ENCODE assay signal across 8 cellular contexts in genomic region chr14:60249321-60250251, GRCh38. TPM values are rescaled to one million over a fixed set of nuclear protein-coding genes. Genes with fewer than 3 reads are reported as not detected.
DNase-seq lines count a peak whose midpoint lies in the region; ATAC-seq, FAIRE-seq and TF ChIP-seq lines count a peak whose summit lies in the region.

No MANE protein-coding gene starts in this region.

- H3K36me3 Mint-ChIP-seq in MCF 10A (ENCODE audit: insufficient read depth, unreplicated experiment), result no peaks in the 10 kb centered on the region

- intact Hi-C loops in MCF 10A (cut with micrococcal nuclease), result loop anchor here (10.0 kb wide), 1 partner anchor 155 kb away; the partner anchor contains the start of gene PCNX4

- peak; percentile 70 for FAIRE-seq in GM12891 (lab: Jason Lieb, UNC)

- H3K27me3 ChIP-seq in skeletal muscle tissue (ENCODE audit: control insufficient read depth in 3 of 3, insufficient read depth in 3 of 3, low read length in 3 of 3), result no peaks in the 10 kb centered on the region

- no peaks in the 10 kb centered on the region for H3K36me3 ChIP-seq in skeletal muscle tissue (ENCODE audit: control insufficient read depth in 3 of 3, insufficient read depth in 3 of 3, low read length in 3 of 3)

- H3K4me3 ChIP-seq in iPS-18c (ENCODE audit: insufficient read depth, low read depth, low read length) (peak overlapping the region; percentile 54), skeletal muscle tissue (ENCODE audit: low read length in 3 of 3) (peak overlapping the region; percentile 75 to 94 (median 77))

- no TSS peak for BruUV-seq in MCF 10A (replicated peaks; lab: Mats Ljungman, UMichigan)

- peak overlapping the region; percentile 100 for H3K27ac ChIP-seq in skeletal muscle tissue (ENCODE audit: low read depth, low read length)

- DNase-seq in GM12891 (ENCODE audit: insufficient read length, low spot score), result peak; percentile 60
- DNase-seq in NCI-H146 treated with DMSO at 0.1 percent for 48 hours (lab: John Stamatoyannopoulos, UW; ENCODE audit: unreplicated experiment), result peak; percentile 51
- peak; percentile 84 for DNase-seq in UCSD-AML1 (lab: John Stamatoyannopoulos, UW; ENCODE audit: unreplicated experiment)
- DNase-seq in MCF 10A (ENCODE audit: unreplicated experiment), result peak; percentile 67
- no peak for DNase-seq in NCI-H128 (lab: John Stamatoyannopoulos, UW; ENCODE audit: unreplicated experiment)

- H3K4me3 Mint-ChIP-seq in MCF 10A (ENCODE audit: unreplicated experiment), result peak overlapping the region; percentile 98

- no peaks in the 10 kb centered on the region for H3K9me3 Mint-ChIP-seq in MCF 10A (ENCODE audit: unreplicated experiment)

- no peak for TF ChIP-seq POLR2A in GM12891 (IDR thresholded peaks at IDR 0.05; ENCODE audit: low read depth, low read length)

- H3K27ac Mint-ChIP-seq in MCF 10A (ENCODE audit: low read depth, unreplicated experiment), result peak overlapping the region; percentile 99

- no peaks in the 10 kb centered on the region for H3K9me3 ChIP-seq in iPS-18c (ENCODE audit: control insufficient read depth, insufficient read depth, low read length)
- H3K9me3 ChIP-seq in skeletal muscle tissue (ENCODE audit: control insufficient read depth in 3 of 3, low read length in 3 of 3), result no peaks in the 10 kb centered on the region

- peaks cover 31% of the 10 kb centered on the region for H3K4me1 Mint-ChIP-seq in MCF 10A (ENCODE audit: insufficient read depth, unreplicated experiment)

- no peaks in the 10 kb centered on the region for H3K27me3 Mint-ChIP-seq in MCF 10A (ENCODE audit: insufficient read depth, unreplicated experiment)

- CTCF ChIA-PET in MCF 10A (lab: Yijun Ruan, JAX), result interaction anchor here (0.7 to 0.9 kb wide), 4 partner anchors 60 to 1032 kb away, joined by 3 to 5 read pairs (median 4); no protein-coding TSS in a partner anchor

- H3K4me1 ChIP-seq in skeletal muscle tissue (ENCODE audit: control insufficient read depth in 3 of 3, insufficient read depth in 3 of 3, low read length in 3 of 3), result peaks cover 12 to 44% (median 24%) of the 10 kb centered on the region in 3 donors

- POLR2A ChIA-PET in MCF 10A (lab: Yijun Ruan, JAX), result interaction anchor here (0.6 to 2.8 kb wide), 47 partner anchors 8 to 1823 kb away, joined by 3 to 19 read pairs (median 4); partner anchors contain the start of genes DHRS7, JKAMP, KIAA0586 and L3HYPDH

- no peak for TF ChIP-seq CTCF in MCF 10A (IDR thresholded peaks at IDR 0.05; ENCODE audit: unreplicated experiment)

- peak; percentile 43 for ATAC-seq in HG02642 (IDR thresholded peaks at IDR 0.05; ENCODE audit: poor library complexity, unreplicated experiment)

- peak overlapping the region; percentile 85 to 92 (median 87) for H3K9ac ChIP-seq in skeletal muscle tissue (ENCODE audit: low read depth in 1 of 3, low read length in 3 of 3)

TF ChIP-seq in GM12891, 5 proteins besides CTCF, POLR2A, EP300 and RAD21:
- TF ChIP-seq POU2F2 (IDR thresholded peaks at IDR 0.05; ENCODE audit: low read depth, low read length) (no peak), PAX5 (IDR thresholded peaks at IDR 0.05; ENCODE audit: insufficient read depth, low read length, severe bottlenecking) (no peak), SPI1 (IDR thresholded peaks at IDR 0.05; ENCODE audit: low read depth, low read length) (no peak), TAF1 (IDR thresholded peaks at IDR 0.05; ENCODE audit: low read depth, low read length) (no peak), POLR2AphosphoS5 (IDR thresholded peaks at IDR 0.05; ENCODE audit: low read depth, low read length) (no peak)

RNA-seq across cellular contexts. Expression of gene PPM1A, which starts 0.6 kb away (rescaled TPM):
- polyA plus RNA-seq in GM12891 (2012; ENCODE audit: low read depth, missing spikeins), result 40.1 TPM
- total RNA-seq in MCF 10A (2022) (47.2 and 50.4 TPM in 2 replicates), skeletal muscle tissue (36.0 TPM)
